31 cellular contexts compared by ENCODE assay signal in genomic region chr2:22807876-22808275, GRCh38.
"Had no signal": no experiment of that assay in that cellular context is flagged by ENCODE, and none has a peak within 500 bp of the region (broad histone marks: within the 10 kb centered on the region; RNA-seq: fewer than 3 reads in every experiment).

No MANE protein-coding gene starts in this region.

- H3K4me2 ChIP-seq: KMS-11 had no signal

- H3K9me3 ChIP-seq: Peyer's patch had no signal

- H3K4me3 ChIP-seq: Peyer's patch had no signal

- H3K36me3 Mint-ChIP-seq: activated naive CD8-positive, alpha-beta T cell treated with anti-CD3 and anti-CD28 coated beads for 36 hours had no signal

- H3K27me3 Mint-ChIP-seq: activated CD4-positive, alpha-beta T cell treated with anti-CD3 and anti-CD28 coated beads, Interleukin-2, amount 10 ng/mL, durations not matched to agents 24 days and 14 days; activated CD8-positive, alpha-beta T cell treated with anti-CD3 and anti-CD28 coated beads for 36 hours; activated naive CD8-positive, alpha-beta T cell treated with anti-CD3 and anti-CD28 coated beads for 36 hours; activated T-helper 17 cell treated with anti-CD3 and anti-CD28 coated beads, Interleukin-2, amount 50 U/mL, for 72 hours had no signal

- H3K4me1 ChIP-seq: Peyer's patch had no signal

- FAIRE-seq: colon had no signal

- H3K27me3 ChIP-seq: brain microvascular endothelial cell, Peyer's patch had no signal

- H3K27ac ChIP-seq: brain microvascular endothelial cell, KMS-11, Peyer's patch had no signal

- H3K4me3 Mint-ChIP-seq: activated CD4-positive, alpha-beta T cell treated with anti-CD3 and anti-CD28 coated beads, Interleukin-2, amount 10 ng/mL, durations not matched to agents 24 days and 14 days; activated CD8-positive, alpha-beta T cell treated with anti-CD3 and anti-CD28 coated beads for 36 hours; activated naive CD8-positive, alpha-beta T cell treated with anti-CD3 and anti-CD28 coated beads for 36 hours; activated T-cell treated with anti-CD3 and anti-CD28 coated beads, Interleukin-2, amount 50 U/mL, for 72 hours; activated T-helper 17 cell treated with anti-CD3 and anti-CD28 coated beads, Interleukin-2, amount 50 U/mL, for 72 hours had no signal

- ATAC-seq: activated CD8-positive, alpha-beta T cell treated with anti-CD3 and anti-CD28 coated beads for 36 hours; activated T-cell treated with anti-CD3 and anti-CD28 coated beads, Interleukin-2, amount 50 U/mL, for 72 hours; activated T-helper 17 cell treated with anti-CD3 and anti-CD28 coated beads, Interleukin-2, amount 50 U/mL, for 72 hours; PC-3 had no signal

- H3K9ac ChIP-seq: KMS-11 had no signal

- H3K36me3 ChIP-seq: brain microvascular endothelial cell, Peyer's patch had no signal

- DNase-seq: activated CD4-positive, alpha-beta T cell treated with anti-CD3 and anti-CD28 coated beads, Interleukin-2, amount 10 ng/mL, durations not matched to agents 24 days and 14 days; activated CD4-positive, alpha-beta T cell treated with anti-CD3 and anti-CD28 coated beads, Interleukin-2, amount 50 U/mL, for 4 hours; activated CD8-positive, alpha-beta T cell treated with anti-CD3 and anti-CD28 coated beads for 36 hours; activated effector memory CD4-positive, alpha-beta T cell treated with anti-CD3 and anti-CD28 coated beads, Interleukin-2, amount 50 U/mL, for 16 hours; activated naive CD4-positive, alpha-beta T cell; activated naive CD4-positive, alpha-beta T cell treated with anti-CD3 and anti-CD28 coated beads, Interleukin-2, amount 50 U/mL, for 16 hours; activated naive CD8-positive, alpha-beta T cell treated with anti-CD3 and anti-CD28 coated beads for 36 hours; activated T-cell treated with anti-CD3 and anti-CD28 coated beads, Interleukin-2, amount 50 U/mL, for 1 hour; activated T-cell treated with anti-CD3 and anti-CD28 coated beads, Interleukin-2, amount 50 U/mL, for 72 hours; amniotic stem cell; aorta; brain microvascular endothelial cell; central memory CD4-positive, alpha-beta T cell; NCI-H1105; NCI-H1417 treated with DMSO at 0.1 percent for 48 hours; NCI-H187 treated with DMSO at 0.1 percent for 48 hours; NCI-H2081; NCI-H2227 treated with DMSO at 0.1 percent for 48 hours; NCI-H446; NCI-H524; NCI-H69; NK-92 treated with Interleukin-12 subunit alpha and Interleukin-12 subunit beta, amount 100 ng/mL, for 24 hours; PC-3; Peyer's patch; RPMI8226; SHP77 treated with DMSO at 0.1 percent for 48 hours; SW 1271; T1000 had no signal

- H3K27ac Mint-ChIP-seq: activated CD4-positive, alpha-beta T cell treated with anti-CD3 and anti-CD28 coated beads, Interleukin-2, amount 10 ng/mL, durations not matched to agents 24 days and 14 days; activated CD8-positive, alpha-beta T cell treated with anti-CD3 and anti-CD28 coated beads for 36 hours; activated naive CD8-positive, alpha-beta T cell treated with anti-CD3 and anti-CD28 coated beads for 36 hours; activated T-cell treated with anti-CD3 and anti-CD28 coated beads, Interleukin-2, amount 50 U/mL, for 72 hours; activated T-helper 17 cell treated with anti-CD3 and anti-CD28 coated beads, Interleukin-2, amount 50 U/mL, for 72 hours had no signal

- H3K4me1 Mint-ChIP-seq: activated CD4-positive, alpha-beta T cell treated with anti-CD3 and anti-CD28 coated beads, Interleukin-2, amount 10 ng/mL, durations not matched to agents 24 days and 14 days; activated naive CD8-positive, alpha-beta T cell treated with anti-CD3 and anti-CD28 coated beads for 36 hours; activated T-helper 17 cell treated with anti-CD3 and anti-CD28 coated beads, Interleukin-2, amount 50 U/mL, for 72 hours had no signal
